1 cellular context compared by ENCODE assay signal in genomic region chr7:103307487-103308231, GRCh38.
TF ChIP-seq lines count a peak whose summit lies in the region.

No MANE protein-coding gene starts in this region.

TF ChIP-seq in A549, 52 proteins besides CTCF, POLR2A, EP300 and RAD21 (continued from another document):
- TF ChIP-seq, protein P1, sequence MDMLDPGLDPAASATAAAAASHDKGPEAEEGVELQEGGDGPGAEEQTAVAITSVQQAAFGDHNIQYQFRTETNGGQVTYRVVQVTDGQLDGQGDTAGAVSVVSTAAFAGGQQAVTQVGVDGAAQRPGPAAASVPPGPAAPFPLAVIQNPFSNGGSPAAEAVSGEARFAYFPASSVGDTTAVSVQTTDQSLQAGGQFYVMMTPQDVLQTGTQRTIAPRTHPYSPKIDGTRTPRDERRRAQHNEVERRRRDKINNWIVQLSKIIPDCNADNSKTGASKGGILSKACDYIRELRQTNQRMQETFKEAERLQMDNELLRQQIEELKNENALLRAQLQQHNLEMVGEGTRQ (IDR thresholded peaks at IDR 0.05) = no peak
- TF ChIP-seq RCOR1 (IDR thresholded peaks at IDR 0.05; ENCODE audit: low read depth, low read length) = no peak
- TF ChIP-seq, protein P2, sequence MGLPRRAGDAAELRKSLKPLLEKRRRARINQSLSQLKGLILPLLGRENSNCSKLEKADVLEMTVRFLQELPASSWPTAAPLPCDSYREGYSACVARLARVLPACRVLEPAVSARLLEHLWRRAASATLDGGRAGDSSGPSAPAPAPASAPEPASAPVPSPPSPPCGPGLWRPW (IDR thresholded peaks at IDR 0.05) = no peak
- no peak for TF ChIP-seq BCL3 (IDR thresholded peaks at IDR 0.05)
